In genomic region chr6:106379951-106380350, GRCh38 we compare ENCODE assay signal across 24 cellular contexts.
"Had no signal": no experiment of that assay in that cellular context is flagged by ENCODE, and none has a peak within 500 bp of the region (broad histone marks: within the 10 kb centered on the region; RNA-seq: fewer than 3 reads in every experiment).

No MANE protein-coding gene starts in this region.

- DNase-seq: activated CD4-positive, alpha-beta memory T cell treated with anti-CD3 and anti-CD28 coated beads, Interleukin-2, amount 10 ng/mL, durations not matched to agents 7 days and 5 days; activated CD4-positive, alpha-beta T cell treated with anti-CD3 and anti-CD28 coated beads for 36 hours; activated CD4-positive, alpha-beta T cell treated with anti-CD3 and anti-CD28 coated beads, Interleukin-2, amount 50 U/mL, for 1 hour; activated CD4-positive, CD25-positive, alpha-beta regulatory T cell; activated gamma-delta T cell; activated naive CD4-positive, alpha-beta T cell treated with anti-CD3 and anti-CD28 coated beads for 36 hours; activated T-cell treated with anti-CD3 and anti-CD28 coated beads for 4 hours; activated T-cell treated with anti-CD3 and anti-CD28 coated beads, Interleukin-2, amount 50 U/mL, for 48 hours; amygdala; cerebellar nuclear complex; KG1; MV-4-11; NCI-H1092 treated with DMSO at 0.1 percent for 48 hours; NCI-H1417 treated with DMSO at 0.1 percent for 48 hours; NCI-H1694; NCI-H2029; NCI-H2107; NCI-H446; NCI-H524; SIG-M5; T-helper 17 cell; T-helper 9 cell had no signal

- H3K9me3 ChIP-seq: MG63 had no signal

- H3K27me3 ChIP-seq: MG63 had no signal

- ATAC-seq: activated CD4-positive, alpha-beta T cell treated with anti-CD3 and anti-CD28 coated beads for 36 hours; activated T-helper 17 cell treated with anti-CD3 and anti-CD28 coated beads, Interleukin-2, amount 50 U/mL, for 72 hours; T-helper 17 cell had no signal

- H3K4me3 ChIP-seq: MG63 had no signal

- H3K36me3 ChIP-seq: MG63 had no signal
